In genomic region chr16:88448461-88449266, GRCh38 we compare ENCODE assay signal across 19 cellular contexts. TPM values are rescaled to one million over a fixed set of nuclear protein-coding genes. Genes with fewer than 3 reads are reported as not detected.
A peak's percentile ranks its signal among the peaks of the same experiment; 100 is the strongest.
DNase-seq lines count a peak whose midpoint lies in the region; ATAC-seq lines count a peak whose summit lies in the region.
"Had no signal": no experiment of that assay in that cellular context is flagged by ENCODE, and none has a peak within 500 bp of the region (broad histone marks: within the 10 kb centered on the region; RNA-seq: fewer than 3 reads in every experiment).

No MANE protein-coding gene starts in this region.

- peak overlapping the region; percentile 22 to 88 (median 56) for H3K4me3 Mint-ChIP-seq in IgD-negative memory B cell
- no peak overlapping the region for H3K4me3 Mint-ChIP-seq in activated CD4-positive, alpha-beta memory T cell treated with anti-CD3 and anti-CD28 coated beads for 36 hours
- H3K4me3 Mint-ChIP-seq: naive thymus-derived CD4-positive, alpha-beta T cell; T-cell had no signal

- peaks cover 9 to 19% (median 15%) of the 10 kb centered on the region in 3 donors for H3K4me1 Mint-ChIP-seq in IgD-negative memory B cell
- peaks cover 9% of the 10 kb centered on the region for H3K4me1 Mint-ChIP-seq in activated CD4-positive, alpha-beta memory T cell treated with anti-CD3 and anti-CD28 coated beads for 36 hours (ENCODE audit: low read depth)

- intact Hi-C loops in activated CD4-positive, alpha-beta memory T cell treated with anti-CD3 and anti-CD28 coated beads for 36 hours (cut with micrococcal nuclease) = no loop called here

- DNase-seq in CD1c-positive myeloid dendritic cell (ENCODE audit: extremely low spot score) (peak; percentile 58), OCI-M1 (lab: John Stamatoyannopoulos, UW) (peak; percentile 21), germinal center (ENCODE audit: low spot score) (peak; percentile 29), ecto neural progenitor cell (ENCODE audit: low spot score) (no peak)
- no peak for DNase-seq in activated CD4-positive, alpha-beta memory T cell treated with anti-CD3 and anti-CD28 coated beads for 36 hours
- DNase-seq: activated effector memory CD4-positive, alpha-beta T cell treated with anti-CD3 and anti-CD28 coated beads, Interleukin-2, amount 50 U/mL, for 16 hours; aorta; CD4-positive, CD25-positive, alpha-beta regulatory T cell; DND-41; lower lobe of right lung; naive thymus-derived CD4-positive, alpha-beta T cell; NCI-H1105 treated with DMSO at 0.1 percent for 48 hours; NCI-H226; stimulated activated CD4-positive, alpha-beta T cell treated with anti-CD3 and anti-CD28 coated beads, Interleukin-12 subunit alpha, Interleukin-12 subunit beta, amount 100 ng/mL, for 4 hours; stimulated activated naive CD8-positive, alpha-beta T cell treated with anti-CD3 and anti-CD28 coated beads, Interleukin-15, Interleukin-2, amounts not matched to agents 100 U/mL and 50 U/mL, for 24 hours; T-cell had no signal

- H3K9me3 Mint-ChIP-seq in IgD-negative memory B cell = no peaks in the 10 kb centered on the region
- no peaks in the 10 kb centered on the region for H3K9me3 Mint-ChIP-seq in activated CD4-positive, alpha-beta memory T cell treated with anti-CD3 and anti-CD28 coated beads for 36 hours
- H3K9me3 Mint-ChIP-seq: CD4-positive, CD25-positive, alpha-beta regulatory T cell; naive thymus-derived CD4-positive, alpha-beta T cell; T-cell had no signal

- CTCF ChIA-PET in activated CD4-positive, alpha-beta memory T cell treated with anti-CD3 and anti-CD28 coated beads for 36 hours (lab: Charles Lee) = interaction anchor here (0.9 to 1.9 kb wide), 3 partner anchors 11 to 77 kb away, joined by 4 to 8 read pairs (median 4); no protein-coding TSS in a partner anchor

- POLR2A ChIA-PET in activated CD4-positive, alpha-beta memory T cell treated with anti-CD3 and anti-CD28 coated beads for 36 hours (lab: Charles Lee) = no interaction called here

- peaks cover 3% of the 10 kb centered on the region for H3K27me3 Mint-ChIP-seq in IgD-negative memory B cell
- H3K27me3 Mint-ChIP-seq in activated CD4-positive, alpha-beta memory T cell treated with anti-CD3 and anti-CD28 coated beads for 36 hours = no peaks in the 10 kb centered on the region
- H3K27me3 Mint-ChIP-seq: T-cell had no signal

- H3K27ac Mint-ChIP-seq in IgD-negative memory B cell = peak overlapping the region in 1 of 3 donors; percentile 86
- no peak overlapping the region for H3K27ac Mint-ChIP-seq in activated CD4-positive, alpha-beta memory T cell treated with anti-CD3 and anti-CD28 coated beads for 36 hours
- H3K27ac Mint-ChIP-seq: T-cell had no signal

- no peak for ATAC-seq in HG02759 (IDR thresholded peaks at IDR 0.05; ENCODE audit: unreplicated experiment)
- no peak for ATAC-seq in HG02610 (IDR thresholded peaks at IDR 0.05; ENCODE audit: unreplicated experiment)
- ATAC-seq: lower lobe of right lung; naive thymus-derived CD4-positive, alpha-beta T cell; stimulated activated naive CD8-positive, alpha-beta T cell treated with anti-CD3 and anti-CD28 coated beads, Interleukin-15, Interleukin-2, amounts not matched to agents 100 U/mL and 50 U/mL, for 24 hours; T-cell had no signal

- H3K36me3 Mint-ChIP-seq in IgD-negative memory B cell = no peaks in the 10 kb centered on the region
- H3K36me3 Mint-ChIP-seq in activated CD4-positive, alpha-beta memory T cell treated with anti-CD3 and anti-CD28 coated beads for 36 hours = no peaks in the 10 kb centered on the region
- H3K36me3 Mint-ChIP-seq: CD4-positive, CD25-positive, alpha-beta regulatory T cell; naive thymus-derived CD4-positive, alpha-beta T cell; T-cell had no signal

RNA-seq across cellular contexts. Expression of gene ZFPM1, which starts 4.4 kb away (rescaled TPM):
- 0.15 TPM for polyA plus RNA-seq in IgD-negative memory B cell
- 10 to 100 TPM; 11.6 to 12.0 TPM for total RNA-seq in activated CD4-positive, alpha-beta memory T cell treated with anti-CD3 and anti-CD28 coated beads for 36 hours

Comparison
In these comparisons a context has a peak if more than half of its experiments do, and no peak if none do; other contexts are left out.
1. DNase-seq: peak in CD1c-positive myeloid dendritic cell (single experiment), OCI-M1 (single experiment) and germinal center (single experiment); none in activated CD4-positive, alpha-beta memory T cell treated with anti-CD3 and anti-CD28 coated beads for 36 hours (single experiment) and ecto neural progenitor cell (single experiment).